In the genomic region with DNA sequence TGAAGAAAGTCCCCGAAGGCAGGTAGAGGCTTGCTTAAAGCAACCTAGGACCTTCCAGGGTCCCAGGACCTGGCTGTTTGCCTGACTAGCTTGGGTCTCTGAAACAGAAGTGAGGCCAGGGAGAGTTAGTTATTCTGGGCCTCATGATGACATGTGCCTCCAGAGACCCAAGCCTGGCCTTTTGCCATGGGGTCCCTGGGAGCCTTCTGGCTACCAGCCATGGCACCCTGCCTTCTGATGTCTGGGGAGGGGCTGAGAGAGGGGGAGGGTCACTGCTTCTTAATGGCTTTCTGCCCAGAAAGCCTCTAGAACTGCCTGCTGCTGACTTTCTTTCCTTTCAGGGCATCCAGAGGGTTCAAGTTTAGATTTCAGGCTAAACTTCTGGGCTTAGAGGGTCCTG, we compare ENCODE assay signal across 1 cellular context.
TF ChIP-seq lines count a peak whose summit lies in the region.

No MANE protein-coding gene starts in this region.

TF ChIP-seq in HCT116, 20 proteins besides CTCF, POLR2A, EP300 and RAD21 (continued from another document):
- TF ChIP-seq, protein P1, sequence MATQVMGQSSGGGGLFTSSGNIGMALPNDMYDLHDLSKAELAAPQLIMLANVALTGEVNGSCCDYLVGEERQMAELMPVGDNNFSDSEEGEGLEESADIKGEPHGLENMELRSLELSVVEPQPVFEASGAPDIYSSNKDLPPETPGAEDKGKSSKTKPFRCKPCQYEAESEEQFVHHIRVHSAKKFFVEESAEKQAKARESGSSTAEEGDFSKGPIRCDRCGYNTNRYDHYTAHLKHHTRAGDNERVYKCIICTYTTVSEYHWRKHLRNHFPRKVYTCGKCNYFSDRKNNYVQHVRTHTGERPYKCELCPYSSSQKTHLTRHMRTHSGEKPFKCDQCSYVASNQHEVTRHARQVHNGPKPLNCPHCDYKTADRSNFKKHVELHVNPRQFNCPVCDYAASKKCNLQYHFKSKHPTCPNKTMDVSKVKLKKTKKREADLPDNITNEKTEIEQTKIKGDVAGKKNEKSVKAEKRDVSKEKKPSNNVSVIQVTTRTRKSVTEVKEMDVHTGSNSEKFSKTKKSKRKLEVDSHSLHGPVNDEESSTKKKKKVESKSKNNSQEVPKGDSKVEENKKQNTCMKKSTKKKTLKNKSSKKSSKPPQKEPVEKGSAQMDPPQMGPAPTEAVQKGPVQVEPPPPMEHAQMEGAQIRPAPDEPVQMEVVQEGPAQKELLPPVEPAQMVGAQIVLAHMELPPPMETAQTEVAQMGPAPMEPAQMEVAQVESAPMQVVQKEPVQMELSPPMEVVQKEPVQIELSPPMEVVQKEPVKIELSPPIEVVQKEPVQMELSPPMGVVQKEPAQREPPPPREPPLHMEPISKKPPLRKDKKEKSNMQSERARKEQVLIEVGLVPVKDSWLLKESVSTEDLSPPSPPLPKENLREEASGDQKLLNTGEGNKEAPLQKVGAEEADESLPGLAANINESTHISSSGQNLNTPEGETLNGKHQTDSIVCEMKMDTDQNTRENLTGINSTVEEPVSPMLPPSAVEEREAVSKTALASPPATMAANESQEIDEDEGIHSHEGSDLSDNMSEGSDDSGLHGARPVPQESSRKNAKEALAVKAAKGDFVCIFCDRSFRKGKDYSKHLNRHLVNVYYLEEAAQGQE (IDR thresholded peaks at IDR 0.05; ENCODE audit: low read depth): no peak
- no peak for TF ChIP-seq ZFX (IDR thresholded peaks at IDR 0.05)
- no peak for TF ChIP-seq YY1 (IDR thresholded peaks at IDR 0.05; ENCODE audit: extremely low read depth, insufficient replicate concordance, low read depth, low read length)
- TF ChIP-seq SRF (IDR thresholded peaks at IDR 0.05; ENCODE audit: low read depth): no peak
- TF ChIP-seq TCF7L2 (IDR thresholded peaks at IDR 0.05; ENCODE audit: borderline replicate concordance, extremely low read depth, insufficient read depth, insufficient read length): no peak
- TF ChIP-seq JUND (IDR thresholded peaks at IDR 0.05): no peak
